Comparison of ENCODE assay signal across 16 cellular contexts in genomic region chr10:126459032-126459831, GRCh38.
DNase-seq lines count a peak whose midpoint lies in the region; ATAC-seq and TF ChIP-seq lines count a peak whose summit lies in the region.
"Had no signal": no experiment of that assay in that cellular context is flagged by ENCODE, and none has a peak within 500 bp of the region (broad histone marks: within the 10 kb centered on the region; RNA-seq: fewer than 3 reads in every experiment).

No MANE protein-coding gene starts in this region.

- H3K27ac ChIP-seq in osteoblast (ENCODE audit: low read depth, low read length), result peak overlapping the region; percentile 79
- no peak overlapping the region for H3K27ac ChIP-seq in foreskin keratinocyte
- H3K27ac ChIP-seq in spleen, result no peak overlapping the region
- H3K27ac ChIP-seq: C4-2B, hepatocyte, ovary had no signal

- intact Hi-C loops in spleen (cut with DNase I; ENCODE audit: low total_unique reads), result no loop called here

- peaks cover 4% of the 10 kb centered on the region for H3K4me1 Mint-ChIP-seq in glutamatergic neuron (ENCODE audit: low read depth, unreplicated experiment)

- no peak overlapping the region for H3K4me3 ChIP-seq in epithelial cell of esophagus (ENCODE audit: low read length)
- no peak overlapping the region for H3K4me3 ChIP-seq in osteoblast (ENCODE audit: insufficient read depth, low read length)
- H3K4me3 ChIP-seq in spleen, result no peak overlapping the region
- H3K4me3 ChIP-seq: hepatocyte, K562, lung, ovary had no signal

- H2AFZ ChIP-seq in osteoblast (ENCODE audit: low read length), result peak overlapping the region; percentile 1
- H2AFZ ChIP-seq: hepatocyte had no signal

- no peak overlapping the region for H3K27ac Mint-ChIP-seq in glutamatergic neuron (ENCODE audit: unreplicated experiment)

- no peak for TF ChIP-seq POLR2A in spleen (IDR thresholded peaks at IDR 0.05)

- no peak overlapping the region for H3K4me3 Mint-ChIP-seq in glutamatergic neuron (ENCODE audit: unreplicated experiment)

- WGBS in spleen, 5 donors, result 72 to 84% (median 77%) methylated on average over 20 of the region's 20 CpGs

- peak overlapping the region; percentile 26 for H3K4me2 ChIP-seq in osteoblast (ENCODE audit: insufficient read depth, low read length)
- H3K4me2 ChIP-seq: hepatocyte had no signal

- ATAC-seq in foreskin keratinocyte, result no peak
- ATAC-seq in HG03432 (IDR thresholded peaks at IDR 0.05; ENCODE audit: unreplicated experiment), result no peak
- ATAC-seq: K562 had no signal

- H3K27me3 ChIP-seq in osteoblast (ENCODE audit: insufficient read depth, low read length), result no peaks in the 10 kb centered on the region
- no peaks in the 10 kb centered on the region for H3K27me3 ChIP-seq in foreskin keratinocyte
- H3K27me3 ChIP-seq in spleen (replicated peaks in 1 of 7), result no peaks in the 10 kb centered on the region
- H3K27me3 ChIP-seq: hepatocyte, ovary had no signal

- H3K4me1 ChIP-seq in osteoblast (ENCODE audit: insufficient read depth, low read length) (peaks cover 26% of the 10 kb centered on the region), foreskin keratinocyte (no peaks in the 10 kb centered on the region), spleen (no peaks in the 10 kb centered on the region)

- no peaks in the 10 kb centered on the region for H3K9me3 ChIP-seq in osteoblast (ENCODE audit: low read depth, low read length)
- H3K9me3 ChIP-seq in spleen, result no peaks in the 10 kb centered on the region
- H3K9me3 ChIP-seq: ovary had no signal

- peak; percentile 76 for DNase-seq in AG20443 (ENCODE audit: low spot score)
- peak; percentile 5 for DNase-seq in NCI-H226
- peak; percentile 68 for DNase-seq in epithelial cell of esophagus (ENCODE audit: low read depth)
- peak; percentile 87 for DNase-seq in osteoblast (ENCODE audit: insufficient read length, low spot score, missing footprints)
- no peak for DNase-seq in foreskin keratinocyte
- no peak for DNase-seq in glutamatergic neuron
- no peak for DNase-seq in spleen
- DNase-seq: effector CD8-positive, alpha-beta T cell; NCI-H1694 treated with DMSO at 0.1 percent for 48 hours; ovary; stimulated activated CD4-positive, alpha-beta T cell treated with anti-CD3 and anti-CD28 coated beads, Interleukin-2, amount 100 ng/mL, for 24 hours had no signal

- peaks cover 6% of the 10 kb centered on the region for H3K36me3 Mint-ChIP-seq in glutamatergic neuron (ENCODE audit: unreplicated experiment)

- H3K79me2 ChIP-seq in osteoblast (ENCODE audit: insufficient read depth, low read length), result no peaks in the 10 kb centered on the region
- H3K79me2 ChIP-seq: hepatocyte had no signal

- peaks cover 4% of the 10 kb centered on the region for H3K9me3 Mint-ChIP-seq in glutamatergic neuron (ENCODE audit: unreplicated experiment)

- H3K27me3 Mint-ChIP-seq in glutamatergic neuron (ENCODE audit: unreplicated experiment), result peaks cover 4% of the 10 kb centered on the region

- TF ChIP-seq CTCF in epithelial cell of esophagus (IDR thresholded peaks at IDR 0.05; ENCODE audit: insufficient read depth, low read depth, low read length, missing control alignments) (no peak), osteoblast (IDR thresholded peaks at IDR 0.05; ENCODE audit: extremely low read depth, low read depth, low read length) (peak; percentile 67), foreskin keratinocyte (conservative IDR thresholded peaks at IDR 0.05) (no peak), glutamatergic neuron (IDR thresholded peaks at IDR 0.05; ENCODE audit: partially characterized antibody, unreplicated experiment) (no peak), spleen (IDR thresholded peaks at IDR 0.05 in 8 of 11, conservative IDR thresholded peaks at IDR 0.05 in 3 of 11) (no peak)

- H3K36me3 ChIP-seq in osteoblast (ENCODE audit: insufficient read depth, low read length) (no peaks in the 10 kb centered on the region), spleen (no peaks in the 10 kb centered on the region)
- H3K36me3 ChIP-seq: ovary had no signal

- H4K20me1 ChIP-seq in osteoblast (ENCODE audit: insufficient read depth, low read length), result no peaks in the 10 kb centered on the region

Comparison
In these comparisons a context has a peak if more than half of its experiments do, and no peak if none do; other contexts are left out.
1. DNase-seq: peak in AG20443 (single experiment), NCI-H226 (single experiment), epithelial cell of esophagus (single experiment) and osteoblast (single experiment); none in foreskin keratinocyte (0 of 2), glutamatergic neuron (single experiment) and spleen (single experiment).